ENCODE assay signal across 17 cellular contexts in genomic region chr2:237649541-237650454, GRCh38. TPM values are rescaled to one million over a fixed set of nuclear protein-coding genes. Genes with fewer than 3 reads are reported as not detected.
DNase-seq lines count a peak whose midpoint lies in the region; ATAC-seq and TF ChIP-seq lines count a peak whose summit lies in the region.
"Had no signal": no experiment of that assay in that cellular context is flagged by ENCODE, and none has a peak within 500 bp of the region (broad histone marks: within the 10 kb centered on the region; RNA-seq: fewer than 3 reads in every experiment).

No MANE protein-coding gene starts in this region.

- no peaks in the 10 kb centered on the region for H4K20me1 ChIP-seq in H9 (ENCODE audit: control insufficient read depth, insufficient read depth, insufficient read length)

- no peak overlapping the region for H3K18ac ChIP-seq in H9 (ENCODE audit: insufficient read length, low read depth, low read length)

- H3K23ac ChIP-seq in H9 (ENCODE audit: insufficient read length, low read depth, low read length), result no peak overlapping the region

- no peak overlapping the region for H2BK5ac ChIP-seq in H9 (ENCODE audit: insufficient read length, low read length)

- H3K27ac ChIP-seq in H9 (ENCODE audit: insufficient read length, low read depth, low read length), result no peak overlapping the region
- H3K27ac ChIP-seq in psoas muscle, result peak overlapping the region; percentile 91
- no peak overlapping the region for H3K27ac ChIP-seq in CD4-positive, alpha-beta T cell (ENCODE audit: low read depth, low read length)
- H3K27ac ChIP-seq: 22Rv1 had no signal

- no peak overlapping the region for H2AK5ac ChIP-seq in H9 (ENCODE audit: insufficient read length, low read length)

- peaks cover 18 to 22% (median 21%) of the 10 kb centered on the region in 3 experiments for H3K36me3 Mint-ChIP-seq in H9 (ENCODE audit: insufficient read depth in 1 of 3, low read depth in 3 of 3)
- H3K36me3 Mint-ChIP-seq in CD4-positive, alpha-beta T cell (ENCODE audit: low read depth), result peaks cover 14% of the 10 kb centered on the region

- H3K9ac ChIP-seq in H9 (ENCODE audit: extremely low read depth, insufficient read length, low read length), result no peak overlapping the region

- peaks cover 1% of the 10 kb centered on the region; the same call in 1 of the 2 replicates for H3K79me2 ChIP-seq in H9 (ENCODE audit: insufficient read depth, low read length)

- no peak overlapping the region; the same call in 1 of the 2 replicates for H3K4ac ChIP-seq in H9 (ENCODE audit: low read depth, low read length)

- no peak overlapping the region for H3K4me2 ChIP-seq in H9 (ENCODE audit: insufficient read depth, insufficient read length, low read length)

- H2BK15ac ChIP-seq in H9 (ENCODE audit: low read depth, low read length), result no peak overlapping the region

- H2AFZ ChIP-seq in H9 (ENCODE audit: low read length), result no peak overlapping the region

- H4K8ac ChIP-seq in H9 (replicated peaks; ENCODE audit: insufficient read length, low read depth, low read length), result no peak overlapping the region

- TF ChIP-seq CTCF in H9 (conservative IDR thresholded peaks at IDR 0.05), result no peak
- TF ChIP-seq CTCF in psoas muscle (IDR thresholded peaks at IDR 0.05), result no peak
- TF ChIP-seq CTCF in CD4-positive, alpha-beta T cell (IDR thresholded peaks at IDR 0.05), result no peak

- POLR2A ChIA-PET in CD4-positive, alpha-beta T cell (lab: Charles Lee), result no interaction called here

- no peak overlapping the region for H2BK120ac ChIP-seq in H9 (ENCODE audit: low read depth, low read length, poor library complexity, severe bottlenecking)

- no peak overlapping the region for H3T11ph ChIP-seq in H9 (ENCODE audit: low read length)

- H3K4me1 ChIP-seq in H9 (ENCODE audit: insufficient read depth, low read length) (no peaks in the 10 kb centered on the region), psoas muscle (peaks cover 40% of the 10 kb centered on the region)

- no peak overlapping the region for H2BK20ac ChIP-seq in H9 (ENCODE audit: low read depth, low read length, poor library complexity, severe bottlenecking)

- peaks cover 4% of the 10 kb centered on the region for H3K79me1 ChIP-seq in H9 (ENCODE audit: insufficient read depth, low read depth, low read length, poor library complexity, severe bottlenecking)

- H3K4me3 ChIP-seq in psoas muscle, result no peak overlapping the region

- no peak overlapping the region for H2BK12ac ChIP-seq in H9 (ENCODE audit: insufficient read length, low read depth, low read length)

- H3K23me2 ChIP-seq in H9 (ENCODE audit: insufficient read length, low read depth, low read length, poor library complexity, severe bottlenecking), result no peaks in the 10 kb centered on the region

- no peaks in the 10 kb centered on the region for H3K36me3 ChIP-seq in psoas muscle (ENCODE audit: insufficient read depth in 1 of 2, low read depth in 1 of 2)

- H3K27me3 ChIP-seq in H9 (ENCODE audit: insufficient read depth, low read length), result no peaks in the 10 kb centered on the region
- H3K27me3 ChIP-seq in psoas muscle (ENCODE audit: insufficient read depth in 3 of 3, low read length in 2 of 3), result no peaks in the 10 kb centered on the region
- H3K27me3 ChIP-seq in CD4-positive, alpha-beta T cell (ENCODE audit: control insufficient read depth, insufficient read depth, low read length), result no peaks in the 10 kb centered on the region

- H3K4me1 Mint-ChIP-seq in H9, result 0 out of 4 replicates have a peak, but pooled peaks cover 0 to 2% of the 10 kb centered on the region in 2 experiments
- peaks cover 3% of the 10 kb centered on the region for H3K4me1 Mint-ChIP-seq in CD4-positive, alpha-beta T cell (ENCODE audit: low read depth)

- ATAC-seq in left ventricle myocardium superior (peak; percentile 45), psoas muscle (no peak)
- ATAC-seq in CD4-positive, alpha-beta T cell (ENCODE audit: poor library complexity), result no peak

- no peak overlapping the region; the same call in 1 of the 2 replicates for H3K14ac ChIP-seq in H9 (ENCODE audit: insufficient read depth, low read length)

- no CpG with 5 or more reads among the region's 17 CpGs for WGBS in H9 (ENCODE audit: extremely low coverage, insufficient read length, low lambda C conversion rate)
- 63 to 79% (median 70%) methylated on average over 17 of the region's 17 CpGs for WGBS in psoas muscle, 3 donors

- H4K91ac ChIP-seq in H9 (ENCODE audit: insufficient read length, low read depth, low read length), result no peak overlapping the region

- no peak overlapping the region for H3K4me3 Mint-ChIP-seq in H9
- H3K4me3 Mint-ChIP-seq in CD4-positive, alpha-beta T cell, result no peak overlapping the region
- H3K4me3 Mint-ChIP-seq: CD14-positive monocyte had no signal

- H3K9me3 ChIP-seq in H9 (ENCODE audit: control insufficient read depth, low read depth, low read length) (no peaks in the 10 kb centered on the region), psoas muscle (no peaks in the 10 kb centered on the region)
- H3K9me3 ChIP-seq in CD4-positive, alpha-beta T cell (ENCODE audit: control insufficient read depth, low read length), result no peaks in the 10 kb centered on the region

- peak overlapping the region in 1 of 3 experiments; percentile 38; a peak in 2 of 7 replicates for H3K27ac Mint-ChIP-seq in H9
- H3K27ac Mint-ChIP-seq in CD4-positive, alpha-beta T cell, result no peak overlapping the region

- no peaks in the 10 kb centered on the region for H3K27me3 Mint-ChIP-seq in H9 (ENCODE audit: low read depth)
- H3K27me3 Mint-ChIP-seq in CD4-positive, alpha-beta T cell, result peaks cover 10% of the 10 kb centered on the region

- no peak overlapping the region for H4K5ac ChIP-seq in H9 (ENCODE audit: insufficient read length, low read depth, low read length)

- H3K56ac ChIP-seq in H9 (ENCODE audit: insufficient read length, low read depth, low read length), result no peak overlapping the region

- H3K9me3 Mint-ChIP-seq in H9, result peaks cover 4 to 15% of the 10 kb centered on the region in 2 experiments; a peak in 4 of 5 replicates
- peaks cover 3% of the 10 kb centered on the region for H3K9me3 Mint-ChIP-seq in CD4-positive, alpha-beta T cell

- peak; percentile 24 for DNase-seq in NCI-H146 (lab: John Stamatoyannopoulos, UW)
- DNase-seq in NCI-H146 treated with DMSO at 0.1 percent for 48 hours (lab: John Stamatoyannopoulos, UW; ENCODE audit: unreplicated experiment), result no peak
- peak; percentile 20 for DNase-seq in H9
- DNase-seq in left ventricle myocardium superior, result no peak
- no peak for DNase-seq in psoas muscle
- no peak for DNase-seq in NCI-H510A treated with DMSO at 0.1 percent for 48 hours (lab: John Stamatoyannopoulos, UW)
- no peak for DNase-seq in CD4-positive, alpha-beta T cell
- DNase-seq in NCI-H748 (lab: John Stamatoyannopoulos, UW; ENCODE audit: unreplicated experiment), result no peak
- DNase-seq: DMS79 treated with DMSO at 0.1 percent for 48 hours, KBM-7, NCI-H1105 treated with DMSO at 0.1 percent for 48 hours, NCI-H187, NCI-H2107, NCI-H510A, RPMI8226 had no signal

- CTCF ChIA-PET in CD4-positive, alpha-beta T cell (lab: Charles Lee), result no interaction called here

- intact Hi-C loops in left ventricle myocardium superior (cut with micrococcal nuclease), result no loop called here
- intact Hi-C loops in psoas muscle (cut with DNase I), result no loop called here
- intact Hi-C loops in CD4-positive, alpha-beta T cell (cut with DNase I, micrococcal nuclease), result no loop called here

RNA-seq across cellular contexts. Expression of gene LRRFIP1, which starts 22.4 kb away (rescaled TPM):
- total RNA-seq in H9 (2021) (37.1 and 38.5 TPM in 2 replicates), left ventricle myocardium superior (101 TPM), psoas muscle (100 to 1,000 TPM in 1 of 4 donors, 10 to 100 TPM in 3; 91.9 to 108 (median 93.4) TPM)
- 10 to 100 TPM; 42.3 to 62.6 (median 50.4) TPM for polyA plus RNA-seq in psoas muscle
- total RNA-seq in CD4-positive, alpha-beta T cell, result 100 to 1,000 TPM; 157 to 161 TPM

RNA-seq across cellular contexts. Expression of gene RAB17, which starts 59.3 kb away (rescaled TPM):
- 25.9 and 31.9 TPM in 2 replicates for total RNA-seq in H9 (2021)
- total RNA-seq in left ventricle myocardium superior, result 3.2 TPM
- total RNA-seq in psoas muscle, result 1 to 10 TPM; 1.1 to 1.5 (median 1.2) TPM
- polyA plus RNA-seq in psoas muscle, result 1 to 10 TPM in 1 of 3 donors, under 1 TPM in 2; 0.52 to 1.3 (median 0.80) TPM
- total RNA-seq in CD4-positive, alpha-beta T cell, result not detected

Comparison
In these comparisons a context has a peak if more than half of its experiments do, and no peak if none do; other contexts are left out.
1. DNase-seq: peak in NCI-H146 (single experiment) and H9 (single experiment); none in NCI-H146 treated with DMSO at 0.1 percent for 48 hours (single experiment), left ventricle myocardium superior (single experiment), psoas muscle (0 of 2), NCI-H510A treated with DMSO at 0.1 percent for 48 hours (single experiment), CD4-positive, alpha-beta T cell (0 of 10) and NCI-H748 (single experiment).